1 cellular context compared by ENCODE assay signal in the genomic region with DNA sequence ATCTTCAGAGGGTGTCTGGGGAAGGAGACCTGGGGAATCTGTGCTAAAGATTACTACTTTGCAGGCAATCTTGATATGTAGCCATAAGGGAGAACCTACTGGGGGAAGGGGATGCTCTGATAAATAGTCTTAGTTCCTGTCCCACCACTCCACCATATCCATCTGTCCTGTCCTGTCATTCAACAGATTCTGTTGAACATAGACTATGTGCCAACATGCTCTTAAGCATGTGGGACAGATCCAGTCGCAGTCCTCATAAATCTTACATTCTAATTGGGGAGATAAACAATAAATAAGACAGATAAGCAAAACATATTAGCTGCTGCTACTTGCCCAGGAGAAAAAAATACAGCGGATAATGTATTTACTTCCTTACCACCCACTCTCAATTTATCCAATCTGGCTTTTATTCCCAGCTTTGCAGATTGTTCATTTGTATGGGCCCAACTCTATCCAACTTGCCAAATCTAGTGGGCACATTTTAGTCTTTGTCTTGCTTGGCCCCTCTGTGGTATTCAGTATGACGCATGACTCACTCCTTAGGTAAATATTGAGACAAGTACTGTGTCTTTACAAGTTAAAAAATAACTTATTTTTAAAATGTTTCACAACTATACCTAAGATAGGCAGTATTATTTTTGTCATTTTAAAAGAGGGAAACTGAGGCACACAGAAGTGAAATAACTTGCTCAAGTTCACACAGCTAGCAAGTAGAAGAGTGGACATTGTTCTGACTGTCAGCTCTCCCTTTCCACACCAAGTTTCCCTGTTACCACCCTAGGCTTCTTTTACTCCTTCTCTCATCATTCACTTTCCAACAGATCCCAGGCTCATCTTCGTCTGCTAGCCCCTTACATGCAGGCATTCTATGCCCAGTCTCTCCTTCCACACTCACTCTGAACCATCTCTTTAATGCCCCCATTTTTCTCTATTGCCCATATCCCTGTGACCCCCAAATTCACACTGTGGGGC.
TF ChIP-seq lines count a peak whose summit lies in the region.

No MANE protein-coding gene starts in this region.

TF ChIP-seq in HepG2, 621 proteins besides CTCF, POLR2A, EP300 and RAD21 (continued from another document and continues in another):
- TF ChIP-seq SRF (IDR thresholded peaks at IDR 0.05; ENCODE audit: low read depth, low read length): no peak
- TF ChIP-seq ADNP (CRISPR knock-in tag; IDR thresholded peaks at IDR 0.05): no peak
- no peak for TF ChIP-seq ZNF17 (CRISPR knock-in tag; IDR thresholded peaks at IDR 0.05)
- TF ChIP-seq PAWR (CRISPR knock-in tag; IDR thresholded peaks at IDR 0.05; ENCODE audit: borderline replicate concordance): no peak
- TF ChIP-seq, protein P1, sequence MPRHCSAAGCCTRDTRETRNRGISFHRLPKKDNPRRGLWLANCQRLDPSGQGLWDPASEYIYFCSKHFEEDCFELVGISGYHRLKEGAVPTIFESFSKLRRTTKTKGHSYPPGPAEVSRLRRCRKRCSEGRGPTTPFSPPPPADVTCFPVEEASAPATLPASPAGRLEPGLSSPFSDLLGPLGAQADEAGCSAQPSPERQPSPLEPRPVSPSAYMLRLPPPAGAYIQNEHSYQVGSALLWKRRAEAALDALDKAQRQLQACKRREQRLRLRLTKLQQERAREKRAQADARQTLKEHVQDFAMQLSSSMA (CRISPR knock-in tag; IDR thresholded peaks at IDR 0.05): no peak
- no peak for TF ChIP-seq XBP1 (CRISPR knock-in tag; IDR thresholded peaks at IDR 0.05)
- peak; percentile 33; the same call in 1 of the 2 replicates for TF ChIP-seq ZNF816 (CRISPR knock-in tag; IDR thresholded peaks at IDR 0.05; ENCODE audit: borderline replicate concordance)
- TF ChIP-seq, protein P2, sequence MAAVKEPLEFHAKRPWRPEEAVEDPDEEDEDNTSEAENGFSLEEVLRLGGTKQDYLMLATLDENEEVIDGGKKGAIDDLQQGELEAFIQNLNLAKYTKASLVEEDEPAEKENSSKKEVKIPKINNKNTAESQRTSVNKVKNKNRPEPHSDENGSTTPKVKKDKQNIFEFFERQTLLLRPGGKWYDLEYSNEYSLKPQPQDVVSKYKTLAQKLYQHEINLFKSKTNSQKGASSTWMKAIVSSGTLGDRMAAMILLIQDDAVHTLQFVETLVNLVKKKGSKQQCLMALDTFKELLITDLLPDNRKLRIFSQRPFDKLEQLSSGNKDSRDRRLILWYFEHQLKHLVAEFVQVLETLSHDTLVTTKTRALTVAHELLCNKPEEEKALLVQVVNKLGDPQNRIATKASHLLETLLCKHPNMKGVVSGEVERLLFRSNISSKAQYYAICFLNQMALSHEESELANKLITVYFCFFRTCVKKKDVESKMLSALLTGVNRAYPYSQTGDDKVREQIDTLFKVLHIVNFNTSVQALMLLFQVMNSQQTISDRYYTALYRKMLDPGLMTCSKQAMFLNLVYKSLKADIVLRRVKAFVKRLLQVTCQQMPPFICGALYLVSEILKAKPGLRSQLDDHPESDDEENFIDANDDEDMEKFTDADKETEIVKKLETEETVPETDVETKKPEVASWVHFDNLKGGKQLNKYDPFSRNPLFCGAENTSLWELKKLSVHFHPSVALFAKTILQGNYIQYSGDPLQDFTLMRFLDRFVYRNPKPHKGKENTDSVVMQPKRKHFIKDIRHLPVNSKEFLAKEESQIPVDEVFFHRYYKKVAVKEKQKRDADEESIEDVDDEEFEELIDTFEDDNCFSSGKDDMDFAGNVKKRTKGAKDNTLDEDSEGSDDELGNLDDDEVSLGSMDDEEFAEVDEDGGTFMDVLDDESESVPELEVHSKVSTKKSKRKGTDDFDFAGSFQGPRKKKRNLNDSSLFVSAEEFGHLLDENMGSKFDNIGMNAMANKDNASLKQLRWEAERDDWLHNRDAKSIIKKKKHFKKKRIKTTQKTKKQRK (IDR thresholded peaks at IDR 0.05; ENCODE audit: low read length): no peak
- no peak for TF ChIP-seq BORCS8-MEF2B (CRISPR knock-in tag; IDR thresholded peaks at IDR 0.05)
- TF ChIP-seq FOXK1 (CRISPR knock-in tag; IDR thresholded peaks at IDR 0.05; ENCODE audit: borderline replicate concordance, low read depth): no peak
- peak; percentile 94 for TF ChIP-seq FOXA3 (CRISPR knock-in tag; IDR thresholded peaks at IDR 0.05)
- no peak for TF ChIP-seq ZNF572 (CRISPR knock-in tag; IDR thresholded peaks at IDR 0.05)
- no peak for TF ChIP-seq SMC3 (IDR thresholded peaks at IDR 0.05; ENCODE audit: low read length)
- TF ChIP-seq ZBTB20 (CRISPR knock-in tag; IDR thresholded peaks at IDR 0.05; ENCODE audit: borderline replicate concordance, low read depth): no peak
- no peak for TF ChIP-seq FOXC1 (CRISPR knock-in tag; IDR thresholded peaks at IDR 0.05; ENCODE audit: borderline replicate concordance)
- no peak for TF ChIP-seq ARID2 (CRISPR knock-in tag; IDR thresholded peaks at IDR 0.05; ENCODE audit: borderline replicate concordance)
- TF ChIP-seq, protein P3, sequence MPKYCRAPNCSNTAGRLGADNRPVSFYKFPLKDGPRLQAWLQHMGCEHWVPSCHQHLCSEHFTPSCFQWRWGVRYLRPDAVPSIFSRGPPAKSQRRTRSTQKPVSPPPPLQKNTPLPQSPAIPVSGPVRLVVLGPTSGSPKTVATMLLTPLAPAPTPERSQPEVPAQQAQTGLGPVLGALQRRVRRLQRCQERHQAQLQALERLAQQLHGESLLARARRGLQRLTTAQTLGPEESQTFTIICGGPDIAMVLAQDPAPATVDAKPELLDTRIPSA (CRISPR knock-in tag; IDR thresholded peaks at IDR 0.05; ENCODE audit: borderline replicate concordance): no peak
- TF ChIP-seq KAT8 (CRISPR knock-in tag; IDR thresholded peaks at IDR 0.05): peak; percentile 42; the same call in 1 of the 2 replicates
- TF ChIP-seq XRCC5 (optimal IDR thresholded peaks at IDR 0.05; ENCODE audit: low read length): no peak
- TF ChIP-seq SKI (IDR thresholded peaks at IDR 0.05; ENCODE audit: partially characterized antibody): no peak
- TF ChIP-seq, protein P4, sequence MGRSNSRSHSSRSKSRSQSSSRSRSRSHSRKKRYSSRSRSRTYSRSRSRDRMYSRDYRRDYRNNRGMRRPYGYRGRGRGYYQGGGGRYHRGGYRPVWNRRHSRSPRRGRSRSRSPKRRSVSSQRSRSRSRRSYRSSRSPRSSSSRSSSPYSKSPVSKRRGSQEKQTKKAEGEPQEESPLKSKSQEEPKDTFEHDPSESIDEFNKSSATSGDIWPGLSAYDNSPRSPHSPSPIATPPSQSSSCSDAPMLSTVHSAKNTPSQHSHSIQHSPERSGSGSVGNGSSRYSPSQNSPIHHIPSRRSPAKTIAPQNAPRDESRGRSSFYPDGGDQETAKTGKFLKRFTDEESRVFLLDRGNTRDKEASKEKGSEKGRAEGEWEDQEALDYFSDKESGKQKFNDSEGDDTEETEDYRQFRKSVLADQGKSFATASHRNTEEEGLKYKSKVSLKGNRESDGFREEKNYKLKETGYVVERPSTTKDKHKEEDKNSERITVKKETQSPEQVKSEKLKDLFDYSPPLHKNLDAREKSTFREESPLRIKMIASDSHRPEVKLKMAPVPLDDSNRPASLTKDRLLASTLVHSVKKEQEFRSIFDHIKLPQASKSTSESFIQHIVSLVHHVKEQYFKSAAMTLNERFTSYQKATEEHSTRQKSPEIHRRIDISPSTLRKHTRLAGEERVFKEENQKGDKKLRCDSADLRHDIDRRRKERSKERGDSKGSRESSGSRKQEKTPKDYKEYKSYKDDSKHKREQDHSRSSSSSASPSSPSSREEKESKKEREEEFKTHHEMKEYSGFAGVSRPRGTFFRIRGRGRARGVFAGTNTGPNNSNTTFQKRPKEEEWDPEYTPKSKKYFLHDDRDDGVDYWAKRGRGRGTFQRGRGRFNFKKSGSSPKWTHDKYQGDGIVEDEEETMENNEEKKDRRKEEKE (IDR thresholded peaks at IDR 0.05): no peak
- no peak for TF ChIP-seq HNRNPL (IDR thresholded peaks at IDR 0.05; ENCODE audit: low read depth, low read length)
- TF ChIP-seq HHEX (CRISPR knock-in tag; IDR thresholded peaks at IDR 0.05): no peak
- no peak for TF ChIP-seq CCAR2 (optimal IDR thresholded peaks at IDR 0.05; ENCODE audit: low read depth, low read length)
- TF ChIP-seq, protein P5, sequence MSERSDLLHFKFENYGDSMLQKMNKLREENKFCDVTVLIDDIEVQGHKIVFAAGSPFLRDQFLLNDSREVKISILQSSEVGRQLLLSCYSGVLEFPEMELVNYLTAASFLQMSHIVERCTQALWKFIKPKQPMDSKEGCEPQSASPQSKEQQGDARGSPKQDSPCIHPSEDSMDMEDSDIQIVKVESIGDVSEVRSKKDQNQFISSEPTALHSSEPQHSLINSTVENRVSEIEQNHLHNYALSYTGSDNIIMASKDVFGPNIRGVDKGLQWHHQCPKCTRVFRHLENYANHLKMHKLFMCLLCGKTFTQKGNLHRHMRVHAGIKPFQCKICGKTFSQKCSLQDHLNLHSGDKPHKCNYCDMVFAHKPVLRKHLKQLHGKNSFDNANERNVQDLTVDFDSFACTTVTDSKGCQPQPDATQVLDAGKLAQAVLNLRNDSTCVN (CRISPR knock-in tag; IDR thresholded peaks at IDR 0.05; ENCODE audit: borderline replicate concordance): no peak
- no peak for TF ChIP-seq ATF7-NPFF (CRISPR knock-in tag; IDR thresholded peaks at IDR 0.05; ENCODE audit: low read depth)
- no peak for TF ChIP-seq ZNF790 (CRISPR knock-in tag; IDR thresholded peaks at IDR 0.05; ENCODE audit: borderline replicate concordance)
- TF ChIP-seq ZSCAN31 (CRISPR knock-in tag; IDR thresholded peaks at IDR 0.05; ENCODE audit: low read depth): no peak
- TF ChIP-seq ZNF720 (CRISPR knock-in tag; IDR thresholded peaks at IDR 0.05): no peak
- 0 out of 2 replicates have a peak, but pooled peaks have one; percentile 37 for TF ChIP-seq ISL2 (CRISPR knock-in tag; IDR thresholded peaks at IDR 0.05)
- TF ChIP-seq, protein P6, sequence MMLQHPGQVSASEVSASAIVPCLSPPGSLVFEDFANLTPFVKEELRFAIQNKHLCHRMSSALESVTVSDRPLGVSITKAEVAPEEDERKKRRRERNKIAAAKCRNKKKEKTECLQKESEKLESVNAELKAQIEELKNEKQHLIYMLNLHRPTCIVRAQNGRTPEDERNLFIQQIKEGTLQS (CRISPR knock-in tag; IDR thresholded peaks at IDR 0.05): peak; percentile 91
- TF ChIP-seq ZMYM4 (CRISPR knock-in tag; IDR thresholded peaks at IDR 0.05): no peak
- TF ChIP-seq SOX6 (IDR thresholded peaks at IDR 0.05): no peak
- TF ChIP-seq SOX6 (CRISPR knock-in tag; IDR thresholded peaks at IDR 0.05): peak; percentile 69; the same call in 1 of the 2 replicates
- TF ChIP-seq, protein P7, sequence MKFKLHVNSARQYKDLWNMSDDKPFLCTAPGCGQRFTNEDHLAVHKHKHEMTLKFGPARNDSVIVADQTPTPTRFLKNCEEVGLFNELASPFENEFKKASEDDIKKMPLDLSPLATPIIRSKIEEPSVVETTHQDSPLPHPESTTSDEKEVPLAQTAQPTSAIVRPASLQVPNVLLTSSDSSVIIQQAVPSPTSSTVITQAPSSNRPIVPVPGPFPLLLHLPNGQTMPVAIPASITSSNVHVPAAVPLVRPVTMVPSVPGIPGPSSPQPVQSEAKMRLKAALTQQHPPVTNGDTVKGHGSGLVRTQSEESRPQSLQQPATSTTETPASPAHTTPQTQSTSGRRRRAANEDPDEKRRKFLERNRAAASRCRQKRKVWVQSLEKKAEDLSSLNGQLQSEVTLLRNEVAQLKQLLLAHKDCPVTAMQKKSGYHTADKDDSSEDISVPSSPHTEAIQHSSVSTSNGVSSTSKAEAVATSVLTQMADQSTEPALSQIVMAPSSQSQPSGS (CRISPR knock-in tag; IDR thresholded peaks at IDR 0.05): no peak
- TF ChIP-seq TCF7 (IDR thresholded peaks at IDR 0.05; ENCODE audit: low read depth): peak; percentile 10; the same call in 1 of the 2 replicates
- TF ChIP-seq, protein P8, sequence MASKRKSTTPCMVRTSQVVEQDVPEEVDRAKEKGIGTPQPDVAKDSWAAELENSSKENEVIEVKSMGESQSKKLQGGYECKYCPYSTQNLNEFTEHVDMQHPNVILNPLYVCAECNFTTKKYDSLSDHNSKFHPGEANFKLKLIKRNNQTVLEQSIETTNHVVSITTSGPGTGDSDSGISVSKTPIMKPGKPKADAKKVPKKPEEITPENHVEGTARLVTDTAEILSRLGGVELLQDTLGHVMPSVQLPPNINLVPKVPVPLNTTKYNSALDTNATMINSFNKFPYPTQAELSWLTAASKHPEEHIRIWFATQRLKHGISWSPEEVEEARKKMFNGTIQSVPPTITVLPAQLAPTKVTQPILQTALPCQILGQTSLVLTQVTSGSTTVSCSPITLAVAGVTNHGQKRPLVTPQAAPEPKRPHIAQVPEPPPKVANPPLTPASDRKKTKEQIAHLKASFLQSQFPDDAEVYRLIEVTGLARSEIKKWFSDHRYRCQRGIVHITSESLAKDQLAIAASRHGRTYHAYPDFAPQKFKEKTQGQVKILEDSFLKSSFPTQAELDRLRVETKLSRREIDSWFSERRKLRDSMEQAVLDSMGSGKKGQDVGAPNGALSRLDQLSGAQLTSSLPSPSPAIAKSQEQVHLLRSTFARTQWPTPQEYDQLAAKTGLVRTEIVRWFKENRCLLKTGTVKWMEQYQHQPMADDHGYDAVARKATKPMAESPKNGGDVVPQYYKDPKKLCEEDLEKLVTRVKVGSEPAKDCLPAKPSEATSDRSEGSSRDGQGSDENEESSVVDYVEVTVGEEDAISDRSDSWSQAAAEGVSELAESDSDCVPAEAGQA (IDR thresholded peaks at IDR 0.05; ENCODE audit: low read depth): no peak
- TF ChIP-seq, protein P8 (CRISPR knock-in tag; IDR thresholded peaks at IDR 0.05; ENCODE audit: borderline replicate concordance): no peak
- no peak for TF ChIP-seq ZNF282 (IDR thresholded peaks at IDR 0.05; ENCODE audit: partially characterized antibody)
- no peak for TF ChIP-seq ZNF570 (CRISPR knock-in tag; IDR thresholded peaks at IDR 0.05; ENCODE audit: borderline replicate concordance)
- no peak for TF ChIP-seq ZNF660 (CRISPR knock-in tag; IDR thresholded peaks at IDR 0.05; ENCODE audit: borderline replicate concordance, low read depth)
- TF ChIP-seq ZNF501 (CRISPR knock-in tag; IDR thresholded peaks at IDR 0.05): no peak
- TF ChIP-seq NONO (IDR thresholded peaks at IDR 0.05): no peak
- no peak for TF ChIP-seq NONO (CRISPR knock-in tag; conservative IDR thresholded peaks at IDR 0.05)
- no peak for TF ChIP-seq MEIS2 (CRISPR knock-in tag; IDR thresholded peaks at IDR 0.05)
- TF ChIP-seq ZNF256 (CRISPR knock-in tag; conservative IDR thresholded peaks at IDR 0.05): no peak
- no peak for TF ChIP-seq ZFP37 (CRISPR knock-in tag; IDR thresholded peaks at IDR 0.05; ENCODE audit: borderline replicate concordance)
- no peak for TF ChIP-seq ZNF709 (CRISPR knock-in tag; IDR thresholded peaks at IDR 0.05)
- TF ChIP-seq MAFG (CRISPR knock-in tag; IDR thresholded peaks at IDR 0.05): no peak
- TF ChIP-seq SAP130 (CRISPR knock-in tag; IDR thresholded peaks at IDR 0.05; ENCODE audit: low read depth): peak; percentile 45; the same call in 1 of the 2 replicates
